1 cellular context compared by ENCODE assay signal in genomic region chr2:47636596-47636995, GRCh38.
TF ChIP-seq lines count a peak whose summit lies in the region.

No MANE protein-coding gene starts in this region.

TF ChIP-seq in WTC11, 78 proteins besides CTCF, POLR2A, EP300 and RAD21 (continued from another document):
- TF ChIP-seq ZNF532 (CRISPR knock-in tag; IDR thresholded peaks at IDR 0.05; ENCODE audit: borderline replicate concordance), result no peak
- TF ChIP-seq TP53 (CRISPR knock-in tag; IDR thresholded peaks at IDR 0.05), result no peak
- TF ChIP-seq SMAD4 (CRISPR knock-in tag; IDR thresholded peaks at IDR 0.05), result no peak
- no peak for TF ChIP-seq SP1 (CRISPR knock-in tag; conservative IDR thresholded peaks at IDR 0.05)
- TF ChIP-seq ZNF232 (CRISPR knock-in tag; IDR thresholded peaks at IDR 0.05), result no peak
- TF ChIP-seq ZNF423 (CRISPR knock-in tag; IDR thresholded peaks at IDR 0.05), result no peak
- TF ChIP-seq E2F5 (CRISPR knock-in tag; IDR thresholded peaks at IDR 0.05), result no peak
- TF ChIP-seq USF2 (CRISPR knock-in tag; IDR thresholded peaks at IDR 0.05), result no peak
- no peak for TF ChIP-seq FOXP1 (CRISPR knock-in tag; IDR thresholded peaks at IDR 0.05; ENCODE audit: borderline replicate concordance)
- no peak for TF ChIP-seq GTF2I (CRISPR knock-in tag; conservative IDR thresholded peaks at IDR 0.05)
